Comparison of ENCODE assay signal across 13 cellular contexts in genomic region chr9:42127056-42127841, GRCh38. TPM values are rescaled to one million over a fixed set of nuclear protein-coding genes. Genes with fewer than 3 reads are reported as not detected.
DNase-seq lines count a peak whose midpoint lies in the region; ATAC-seq, FAIRE-seq and TF ChIP-seq lines count a peak whose summit lies in the region.
"Not testable (repeated sequence)": the region's sequence is repeated elsewhere in the genome, so short reads cannot be mapped to it uniquely, and the experiment has no call there.
"Had no signal": no experiment of that assay in that cellular context is flagged by ENCODE, and none has a peak within 500 bp of the region (broad histone marks: within the 10 kb centered on the region; RNA-seq: fewer than 3 reads in every experiment).

No MANE protein-coding gene starts in this region.

- not testable (repeated sequence) for H3K14ac ChIP-seq in neuronal stem cell (ENCODE audit: low read length)

- intact Hi-C loops in PC-3 (cut with micrococcal nuclease): not testable (repeated sequence)

- not testable (repeated sequence) for H3K9me1 ChIP-seq in keratinocyte (ENCODE audit: control insufficient read depth, extremely low read depth, insufficient read depth, low read length)

- H2BK12ac ChIP-seq in neuronal stem cell (ENCODE audit: low read length): not testable (repeated sequence)

- not testable (repeated sequence) for H3K9ac ChIP-seq in HUES64 (ENCODE audit: low read depth, low read length); PC-3 (ENCODE audit: low read length); keratinocyte (ENCODE audit: control insufficient read depth, extremely low read depth, insufficient read depth, low read length); neuronal stem cell (ENCODE audit: low read depth, low read length, poor library complexity)

- not testable (repeated sequence) for H3K4me1 ChIP-seq in HUES64 (ENCODE audit: insufficient read depth, low read length); PC-3 (ENCODE audit: insufficient read depth, low read length); keratinocyte (ENCODE audit: control insufficient read depth, extremely low read depth, insufficient read depth, low read length); neuronal stem cell (ENCODE audit: control insufficient read depth in 2 of 2, insufficient read depth in 1 of 2, low read depth in 1 of 2, low read length in 2 of 2)

- H3K23ac ChIP-seq in neuronal stem cell (ENCODE audit: low read depth, low read length, poor library complexity): not testable (repeated sequence)

- FAIRE-seq in keratinocyte (lab: Jason Lieb, UNC): not testable (repeated sequence)

- CTCF ChIA-PET in PC-3 (lab: Charles Lee): not testable (repeated sequence)

- not testable (repeated sequence) for H3F3A ChIP-seq in PC-3 (ENCODE audit: low read length, unreplicated experiment)

- not testable (repeated sequence) for H3K79me2 ChIP-seq in PC-3 (ENCODE audit: low read length); keratinocyte (ENCODE audit: control insufficient read depth, insufficient read depth, low read length)

- ATAC-seq in PC-3: not testable (repeated sequence)

- POLR2A ChIA-PET in PC-3 (lab: Charles Lee; ENCODE audit: unreplicated experiment): not testable (repeated sequence)

- dilution Hi-C loops in keratinocyte (cut with MboI; ENCODE audit: extremely low pct_ligation_motif_present, low sequenced_read_pairs): not testable (repeated sequence)

- H3K9me3 ChIP-seq in HUES64 (ENCODE audit: insufficient read depth, low read depth, low read length); PC-3 (ENCODE audit: low read length); keratinocyte (ENCODE audit: control insufficient read depth, low read depth, low read length); neuronal stem cell (replicated peaks in 1 of 2; ENCODE audit: control insufficient read depth in 2 of 2, insufficient read depth in 1 of 2, low read depth in 1 of 2, low read length in 2 of 2): not testable (repeated sequence)

- not testable (repeated sequence) for H2BK15ac ChIP-seq in neuronal stem cell (ENCODE audit: low read length)

- H3K18ac ChIP-seq in neuronal stem cell (ENCODE audit: low read length): not testable (repeated sequence)

- not testable (repeated sequence) for H2BK120ac ChIP-seq in neuronal stem cell (ENCODE audit: low read depth, low read length)

- not testable (repeated sequence) for BruUV-seq in PC-3 (replicated peaks; lab: Mats Ljungman, UMichigan)

- H2BK5ac ChIP-seq in neuronal stem cell (ENCODE audit: low read length): not testable (repeated sequence)

- not testable (repeated sequence) for H4K20me1 ChIP-seq in PC-3 (ENCODE audit: low read length); keratinocyte (ENCODE audit: control insufficient read depth, extremely low read depth, insufficient read depth, low read length)

- WGBS in HUES64: 46% methylated on average over 5 of the region's 12 CpGs
- WGBS in neuronal stem cell (ENCODE audit: extremely low coverage in 2 of 2, insufficient read length in 2 of 2, insufficient replicate concordance in 1 of 2), 2 donors: no CpG with 5 or more reads among the region's 12 CpGs

- not testable (repeated sequence) for H3K79me1 ChIP-seq in neuronal stem cell (ENCODE audit: low read depth, low read length)

- H2AFZ ChIP-seq in PC-3 (ENCODE audit: low read length) (peak overlapping the region; percentile 55; the same call in 1 of the 2 replicates), neuronal stem cell (ENCODE audit: low read length) (peak overlapping the region; percentile 71)
- not testable (repeated sequence) for H2AFZ ChIP-seq in keratinocyte (ENCODE audit: control insufficient read depth, low read length)

- not testable (repeated sequence) for H3K27ac ChIP-seq in C4-2B; HUES64 (ENCODE audit: low read depth, low read length); PC-3 (ENCODE audit: low read length); keratinocyte (ENCODE audit: control insufficient read depth, insufficient read depth, low read length); neuronal stem cell (replicated peaks; ENCODE audit: low read length)

- not testable (repeated sequence) for H4K91ac ChIP-seq in neuronal stem cell (ENCODE audit: low read depth, low read length, poor library complexity)

- H3K4me2 ChIP-seq in PC-3 (ENCODE audit: low read length): peak overlapping the region; percentile 69
- H3K4me2 ChIP-seq in keratinocyte (ENCODE audit: control insufficient read depth, extremely low read depth, insufficient read depth, low read depth, low read length): peak overlapping the region; percentile 22
- not testable (repeated sequence) for H3K4me2 ChIP-seq in neuronal stem cell (ENCODE audit: insufficient read depth, low read length, poor library complexity, severe bottlenecking)

- H3K4me3 ChIP-seq in HUES64 (ENCODE audit: low read length): peak overlapping the region; percentile 26; the same call in 1 of the 2 replicates
- H3K4me3 ChIP-seq in PC-3 (ENCODE audit: low read length): peak overlapping the region; percentile 56
- peak overlapping the region; percentile 51 for H3K4me3 ChIP-seq in astrocyte of the spinal cord (ENCODE audit: low read depth, low read length)
- peak overlapping the region; percentile 48 for H3K4me3 ChIP-seq in epithelial cell of proximal tubule (ENCODE audit: low read depth, low read length)
- H3K4me3 ChIP-seq in keratinocyte (ENCODE audit: control insufficient read depth in 2 of 3, extremely low read depth in 1 of 3, insufficient read depth in 2 of 3, low read depth in 1 of 3, low read length in 3 of 3): not testable (repeated sequence)
- peak overlapping the region; percentile 44 to 53 for H3K4me3 ChIP-seq in neuronal stem cell (ENCODE audit: low read length in 2 of 2)

- peak; percentile 31 for TF ChIP-seq CTCF in C4-2B (conservative IDR thresholded peaks at IDR 0.05)
- TF ChIP-seq CTCF in PC-3 (conservative IDR thresholded peaks at IDR 0.05; ENCODE audit: low read depth, low read length); astrocyte of the spinal cord (IDR thresholded peaks at IDR 0.05; ENCODE audit: low read depth, low read length); epithelial cell of proximal tubule (conservative IDR thresholded peaks at IDR 0.05; ENCODE audit: low read depth, low read length); keratinocyte (optimal IDR thresholded peaks at IDR 0.05 in 1 of 3, IDR thresholded peaks at IDR 0.05 in 1 of 3, conservative IDR thresholded peaks at IDR 0.05 in 1 of 3; ENCODE audit: extremely low read depth in 1 of 3, insufficient read depth in 2 of 3, low read length in 3 of 3): not testable (repeated sequence)

- not testable (repeated sequence) for H3K9me2 ChIP-seq in PC-3 (replicated peaks; ENCODE audit: low read length)

- DNase-seq in PC-3: peak; percentile 29
- peak; percentile 29 for DNase-seq in astrocyte of the spinal cord (ENCODE audit: low read depth, low spot score)
- DNase-seq in epithelial cell of proximal tubule (ENCODE audit: low read depth): peak; percentile 10
- DNase-seq in keratinocyte (ENCODE audit: low read depth, low spot score); neuronal stem cell (ENCODE audit: low spot score): not testable (repeated sequence)
- DNase-seq in superior temporal gyrus (ENCODE audit: extremely low spot score): peak; percentile 38

- H2AK5ac ChIP-seq in neuronal stem cell (ENCODE audit: low read depth, low read length): not testable (repeated sequence)

- H3K36me3 ChIP-seq in HUES64 (ENCODE audit: insufficient read depth, low read length); PC-3 (ENCODE audit: low read depth, low read length); keratinocyte (ENCODE audit: control insufficient read depth in 2 of 2, extremely low read depth in 1 of 2, insufficient read depth in 2 of 2, low read length in 2 of 2); neuronal stem cell (replicated peaks in 1 of 2; ENCODE audit: control insufficient read depth in 2 of 2, insufficient read depth in 2 of 2, low read length in 2 of 2): not testable (repeated sequence)

- not testable (repeated sequence) for H4K8ac ChIP-seq in neuronal stem cell (ENCODE audit: low read depth, low read length)

- not testable (repeated sequence) for H3K27me3 ChIP-seq in HUES64 (ENCODE audit: insufficient read depth, low read length); PC-3 (ENCODE audit: low read length); keratinocyte (ENCODE audit: control insufficient read depth, extremely low read depth, insufficient read depth, low read length); neuronal stem cell (ENCODE audit: control insufficient read depth in 3 of 3, insufficient read depth in 3 of 3, low read depth in 1 of 3, low read length in 3 of 3)

- H3K4ac ChIP-seq in neuronal stem cell (ENCODE audit: low read length): not testable (repeated sequence)

- in situ Hi-C loops in astrocyte of the spinal cord (cut with HindIII; ENCODE audit: low sequenced_read_pairs): not testable (repeated sequence)

RNA-seq across cellular contexts. Expression of gene CNTNAP3B, which starts 2.0 kb away (rescaled TPM):
- 4.7 TPM for polyA plus RNA-seq in HUES64 (2013, experiment 1 of 2)
- polyA plus RNA-seq in HUES64 (2013, experiment 2 of 2): 7.2 TPM
- total RNA-seq in PC-3 (2014; rRNA removed) (10.3 and 12.5 TPM in 2 replicates), epithelial cell of proximal tubule (10.3 and 10.8 TPM in 2 replicates)
- 2.5 to 6.8 TPM (median 6.2 TPM) in 3 replicates for polyA plus RNA-seq in keratinocyte
- 0.90 TPM for polyA plus RNA-seq in keratinocyte (2011; ENCODE audit: low read depth)
- polyA plus RNA-seq in keratinocyte (2011; cell fraction: cytosol; rRNA removed): 1.0 and 1.7 TPM in 2 replicates
- polyA plus RNA-seq in keratinocyte (2011; cell fraction: nucleus; rRNA removed): 10.9 and 14.9 TPM in 2 replicates
- polyA plus RNA-seq in keratinocyte (2012; ENCODE audit: low replicate concordance): 1.5 and 4.8 TPM in 2 replicates
- polyA minus RNA-seq in keratinocyte: 2.2 to 11.4 TPM (median 3.5 TPM) in 3 replicates
- 0.38 TPM for polyA minus RNA-seq in keratinocyte (2011; cell fraction: cytosol; rRNA and poly(A)+ RNA removed)
- polyA minus RNA-seq in keratinocyte (2011; cell fraction: nucleus; rRNA and poly(A)+ RNA removed): 8.1 and 23.8 TPM in 2 replicates
- polyA plus RNA-seq in neuronal stem cell (2013, experiment 1 of 2): 5.9 TPM
- polyA plus RNA-seq in neuronal stem cell (2013, experiment 2 of 2): 6.4 TPM
- total RNA-seq: activated CD4-positive, alpha-beta T cell treated with anti-CD3 and anti-CD28 coated beads for 36 hours had no signal

RNA-seq across cellular contexts. Expression of gene SPATA31A6, which starts 56.2 kb away (rescaled TPM):
- polyA plus RNA-seq in HUES64 (2013, experiment 1 of 2): 0.30 TPM
- 0.32 TPM for polyA plus RNA-seq in HUES64 (2013, experiment 2 of 2)
- total RNA-seq in PC-3 (2014; rRNA removed) (not detected in 2 replicates), epithelial cell of proximal tubule (not detected in 2 replicates)
- polyA plus RNA-seq in keratinocyte: not detected in 3 replicates
- polyA plus RNA-seq in keratinocyte (2011; ENCODE audit: low read depth): not detected
- not detected in 2 replicates for polyA plus RNA-seq in keratinocyte (2011; cell fraction: cytosol; rRNA removed)
- polyA plus RNA-seq in keratinocyte (2011; cell fraction: nucleus; rRNA removed): not detected in 2 replicates
- not detected in 2 replicates for polyA plus RNA-seq in keratinocyte (2012; ENCODE audit: low replicate concordance)
- not detected in 3 replicates for polyA minus RNA-seq in keratinocyte
- polyA minus RNA-seq in keratinocyte (2011; cell fraction: cytosol; rRNA and poly(A)+ RNA removed): not detected
- polyA minus RNA-seq in keratinocyte (2011; cell fraction: nucleus; rRNA and poly(A)+ RNA removed): not detected in 2 replicates
- 0.04 TPM for polyA plus RNA-seq in neuronal stem cell (2013, experiment 1 of 2)
- 0.03 TPM for polyA plus RNA-seq in neuronal stem cell (2013, experiment 2 of 2)
- total RNA-seq: activated CD4-positive, alpha-beta T cell treated with anti-CD3 and anti-CD28 coated beads for 36 hours; mononuclear cell; right lobe of liver; T-helper 17 cell; vagina had no signal
